ENCODE assay signal across 8 cellular contexts in the genomic region with DNA sequence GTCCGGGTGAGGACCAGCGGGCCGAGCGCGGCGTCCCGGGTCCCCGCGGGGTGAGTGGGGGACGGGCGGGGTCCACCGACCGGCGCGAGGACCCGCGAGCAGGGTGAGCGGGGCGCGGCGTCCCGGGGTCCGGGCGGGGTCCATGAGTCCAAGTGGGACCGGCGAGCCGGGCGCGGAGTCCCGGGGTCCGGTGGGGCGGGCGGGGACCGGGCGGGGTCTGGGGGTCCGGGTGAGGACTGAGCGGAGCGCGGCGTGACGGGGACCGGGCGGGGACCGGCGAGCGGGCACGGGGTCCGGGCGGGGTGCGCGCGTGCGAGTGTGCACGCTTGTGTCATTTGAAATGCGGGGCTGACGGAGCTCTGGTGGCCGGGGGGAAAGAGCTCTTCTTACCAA. TPM values are rescaled to one million over a fixed set of nuclear protein-coding genes. Genes with fewer than 3 reads are reported as not detected.
A peak's percentile ranks its signal among the peaks of the same experiment; 100 is the strongest.
DNase-seq lines count a peak whose midpoint lies in the region; ATAC-seq and TF ChIP-seq lines count a peak whose summit lies in the region.

No MANE protein-coding gene starts in this region.

- no peaks in the 10 kb centered on the region for H3K36me3 Mint-ChIP-seq in memory B cell

- H3K27ac ChIP-seq in mammary epithelial cell (ENCODE audit: insufficient read depth, low read depth, low read length) (no peak overlapping the region), upper lobe of left lung (peak overlapping the region; percentile 88 to 92 (median 89))

- intact Hi-C loops in mammary epithelial cell (cut with micrococcal nuclease): no loop called here

- no peaks in the 10 kb centered on the region for H3K79me2 ChIP-seq in mammary epithelial cell (ENCODE audit: insufficient read depth, low read length)

- H3K4me3 Mint-ChIP-seq in memory B cell: peak overlapping the region; percentile 68

- peak overlapping the region; percentile 84 for H2AFZ ChIP-seq in mammary epithelial cell (ENCODE audit: low read depth, low read length)

- H3K36me3 ChIP-seq in mammary epithelial cell (ENCODE audit: insufficient read depth, low read length): no peaks in the 10 kb centered on the region
- H3K36me3 ChIP-seq in upper lobe of left lung: no peaks in the 10 kb centered on the region

- H3K9me3 Mint-ChIP-seq in memory B cell: no peaks in the 10 kb centered on the region

- in situ Hi-C loops in mammary epithelial cell (cut with MboI; ENCODE audit: low sequenced_read_pairs in 2 of 2): no loop called here

- H3K9me3 ChIP-seq in mammary epithelial cell (replicated peaks; ENCODE audit: insufficient read depth, low read length): peaks cover 5% of the 10 kb centered on the region
- H3K9me3 ChIP-seq in upper lobe of left lung: no peaks in the 10 kb centered on the region

- H3K4me3 ChIP-seq in AG04449 (ENCODE audit: low read depth, low read length) (peak overlapping the region; percentile 44), mammary epithelial cell (replicated peaks in 1 of 3; ENCODE audit: insufficient read depth in 1 of 3, low read depth in 2 of 3, low read length in 3 of 3) (peak overlapping the region in 1 of 3 experiments; percentile 53), upper lobe of left lung (peak overlapping the region; percentile 58 to 75 (median 63))

- peaks cover 17% of the 10 kb centered on the region for H3K27me3 Mint-ChIP-seq in memory B cell

- peak overlapping the region; percentile 16 for H3K27ac Mint-ChIP-seq in memory B cell

- BruUV-seq in mammary epithelial cell (replicated peaks; lab: Mats Ljungman, UMichigan): no TSS peak

- peak overlapping the region; percentile 90 for H3K4me2 ChIP-seq in mammary epithelial cell (ENCODE audit: insufficient read depth, low read depth, low read length)

- CTCF ChIA-PET in AG04449 (lab: Yijun Ruan, JAX) (no interaction called here), mammary epithelial cell (lab: Charles Lee; ENCODE audit: low non-redundant PET) (no interaction called here)

- TF ChIP-seq CTCF in AG04449 (IDR thresholded peaks at IDR 0.05; ENCODE audit: insufficient read depth, low read length, missing control alignments): no peak
- no peak for TF ChIP-seq CTCF in mammary epithelial cell (conservative IDR thresholded peaks at IDR 0.05 in 1 of 2, IDR thresholded peaks at IDR 0.05 in 1 of 2; ENCODE audit: extremely low read depth in 1 of 2, insufficient read depth in 1 of 2, low read depth in 1 of 2, low read length in 2 of 2)
- no peak for TF ChIP-seq CTCF in upper lobe of left lung (IDR thresholded peaks at IDR 0.05)

- DNase-seq in AG04449 (ENCODE audit: low read depth, low spot score) (no peak), mammary epithelial cell (no peak), memory B cell (ENCODE audit: low spot score in 2 of 2) (peak in 1 of 2 donors; percentile 3), upper lobe of left lung (peak in 1 of 2 donors; percentile 89), left lobe of liver (ENCODE audit: low spot score) (no peak)

- no peaks in the 10 kb centered on the region for H4K20me1 ChIP-seq in mammary epithelial cell (ENCODE audit: insufficient read depth, low read length)

- dilution Hi-C loops in mammary epithelial cell (cut with HindIII; ENCODE audit: low sequenced_read_pairs): no loop called here

- POLR2A ChIA-PET in AG04449 (lab: Yijun Ruan, JAX): no interaction called here

- H3K9ac ChIP-seq in mammary epithelial cell (ENCODE audit: insufficient read depth, low read length): no peak overlapping the region

- peaks cover 6% of the 10 kb centered on the region for H3K4me1 ChIP-seq in mammary epithelial cell (ENCODE audit: insufficient read depth, low read length)
- H3K4me1 ChIP-seq in upper lobe of left lung: peaks cover 0 to 41% (median 7%) of the 10 kb centered on the region in 4 donors

- WGBS in mammary epithelial cell (ENCODE audit: low coverage, missing lambda C conversion rate): 20% methylated on average over 1 of the region's 57 CpGs
- WGBS in upper lobe of left lung, 2 donors: 0 to 2% methylated on average over 3 to 28 of the region's 57 CpGs

- peaks cover 14% of the 10 kb centered on the region for H3K27me3 ChIP-seq in mammary epithelial cell (ENCODE audit: insufficient read depth, low read length)
- peaks cover 0 to 10% (median 4%) of the 10 kb centered on the region in 4 donors for H3K27me3 ChIP-seq in upper lobe of left lung

- H3K4me1 Mint-ChIP-seq in memory B cell: peaks cover 7% of the 10 kb centered on the region

- ATAC-seq in HG03095 (IDR thresholded peaks at IDR 0.05; ENCODE audit: unreplicated experiment) (peak; percentile 5), memory B cell (ENCODE audit: low read depth) (no peak), upper lobe of left lung (ENCODE audit: low FRiP score in 2 of 2) (peak in 1 of 2 donors; percentile 45), HG02840 (IDR thresholded peaks at IDR 0.05; ENCODE audit: low FRiP score, unreplicated experiment) (no peak), left lobe of liver (no peak), GM18861 (IDR thresholded peaks at IDR 0.05; ENCODE audit: unreplicated experiment) (no peak)

- no peak for TF ChIP-seq POLR2A in upper lobe of left lung (IDR thresholded peaks at IDR 0.05)

- no peak for TF ChIP-seq EP300 in upper lobe of left lung (IDR thresholded peaks at IDR 0.05)

RNA-seq across cellular contexts. Expression of gene CELF2, which starts 0.8 kb away (rescaled TPM):
- 1 to 10 TPM in 1 of 2 donors, under 1 TPM in 1; 0.19 to 2.5 TPM for total RNA-seq in mammary epithelial cell
- polyA plus RNA-seq in mammary epithelial cell: 0.60 TPM
- polyA minus RNA-seq in mammary epithelial cell: 10.4 TPM
- total RNA-seq in upper lobe of left lung: 100 to 1,000 TPM in 5 of 6 donors, 10 to 100 TPM in 1; 82.7 to 193 (median 120) TPM
- total RNA-seq in left lobe of liver: 2.6 TPM

Comparison
In these comparisons a context has a peak if more than half of its experiments do, and no peak if none do; other contexts are left out.
1. RNA of gene CELF2, which starts 0.8 kb away (total RNA-seq): 82.7 to 193 TPM in upper lobe of left lung; 2.6 TPM in left lobe of liver (single experiment) and 0.19 to 2.5 TPM in mammary epithelial cell; every median in the first group is over 10 times any median in the second.